In the genomic region with DNA sequence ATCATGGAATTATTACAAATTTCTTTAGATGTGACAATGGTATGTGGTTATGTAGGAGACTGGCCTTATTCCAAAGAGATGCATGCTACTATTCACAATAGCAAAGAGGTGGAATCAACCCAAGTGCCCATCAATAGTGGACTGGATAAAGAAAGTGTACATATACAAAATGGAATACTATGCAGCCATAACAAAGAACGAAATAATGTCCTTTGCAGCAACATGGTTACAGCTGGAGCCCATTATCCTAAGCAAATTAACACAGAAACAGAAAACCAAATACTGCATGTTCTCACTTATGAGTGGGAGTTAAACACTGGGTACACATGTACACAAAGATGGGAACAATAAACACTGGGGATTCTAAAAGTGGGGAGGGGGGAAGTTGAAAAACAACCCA, we compare ENCODE assay signal across 27 cellular contexts.
"Had no signal": no experiment of that assay in that cellular context is flagged by ENCODE, and none has a peak within 500 bp of the region (broad histone marks: within the 10 kb centered on the region; RNA-seq: fewer than 3 reads in every experiment).

No MANE protein-coding gene starts in this region.

- DNase-seq: naive B cell; natural killer cell; nucleus accumbens; pancreas; psoas muscle; right cardiac atrium; right lobe of liver; sigmoid colon; small intestine; stimulated activated CD4-positive, alpha-beta T cell treated with anti-CD3 and anti-CD28 coated beads, Interleukin-15, amount 100 ng/mL, for 24 hours; stimulated activated CD4-positive, alpha-beta T cell treated with anti-CD3 and anti-CD28 coated beads, Interleukin-2, amount 100 ng/mL, for 24 hours; stimulated activated CD4-positive, alpha-beta T cell treated with anti-CD3 and anti-CD28 coated beads, Interleukin-2, amount 100 ng/mL, for 48 hours; stimulated activated CD4-positive, alpha-beta T cell treated with anti-CD3 and anti-CD28 coated beads, Interleukin-4, amount 100 ng/mL, for 24 hours; stimulated activated naive B cell treated with anti-CD40 and anti-IgM and Interleukin-4, amounts not matched to agents 10 μg/mL and 1 μg/mL and 100 μg/mL, for 72 hours; stimulated activated naive CD4-positive, alpha-beta T cell treated with Interleukin-2 at 50 U/mL for 16 hours; stomach; thyroid gland; trophoblast cell; upper lobe of right lung; uterus had no signal

- H3K36me3 ChIP-seq: neural progenitor cell, neutrophil, pancreas, right lobe of liver, sigmoid colon, thoracic aorta, thyroid gland, tibial nerve, upper lobe of right lung, uterus had no signal

- H3K27ac Mint-ChIP-seq: natural killer cell; neural progenitor cell; stimulated activated naive B cell treated with anti-CD40 and anti-IgM and Interleukin-4, amounts not matched to agents 10 μg/mL and 1 μg/mL and 100 μg/mL, for 72 hours; stimulated activated naive CD8-positive, alpha-beta T cell treated with anti-CD3 and anti-CD28 coated beads, Interleukin-15, Interleukin-2, amounts not matched to agents 100 ng/mL and 50 ng/mL, for 24 hours had no signal

- H3K9ac ChIP-seq: neural progenitor cell had no signal

- H3K4me3 Mint-ChIP-seq: naive B cell; natural killer cell; nephron; neural progenitor cell; stimulated activated effector memory CD8-positive, alpha-beta T cell treated with anti-CD3 and anti-CD28 coated beads, Interleukin-12 subunit alpha, Interleukin-12 subunit beta, amount 100 ng/mL, for 72 hours; stimulated activated naive B cell treated with anti-CD40 and anti-IgM and Interleukin-4, amounts not matched to agents 10 μg/mL and 1 μg/mL and 100 μg/mL, for 72 hours; stimulated activated naive CD8-positive, alpha-beta T cell treated with anti-CD3 and anti-CD28 coated beads, Interleukin-15, Interleukin-2, amounts not matched to agents 100 ng/mL and 50 ng/mL, for 24 hours had no signal

- H3K27me3 ChIP-seq: neural progenitor cell, neutrophil, pancreas, right lobe of liver, sigmoid colon, stomach, thyroid gland, tibial nerve, upper lobe of right lung, uterus had no signal

- ATAC-seq: natural killer cell; pancreas; psoas muscle; right cardiac atrium; right lobe of liver; stimulated activated effector memory CD8-positive, alpha-beta T cell treated with anti-CD3 and anti-CD28 coated beads, Interleukin-12 subunit alpha, Interleukin-12 subunit beta, amount 100 ng/mL, for 72 hours; stimulated activated naive B cell treated with anti-CD40 and anti-IgM and Interleukin-4, amounts not matched to agents 10 μg/mL and 1 μg/mL and 100 μg/mL, for 72 hours had no signal

- H3K36me3 Mint-ChIP-seq: natural killer cell; stimulated activated effector memory CD8-positive, alpha-beta T cell treated with anti-CD3 and anti-CD28 coated beads, Interleukin-12 subunit alpha, Interleukin-12 subunit beta, amount 100 ng/mL, for 72 hours had no signal

- H3K4me2 ChIP-seq: neural progenitor cell had no signal

- H3K27me3 Mint-ChIP-seq: naive B cell; stimulated activated naive B cell treated with anti-CD40 and anti-IgM and Interleukin-4, amounts not matched to agents 10 μg/mL and 1 μg/mL and 100 μg/mL, for 72 hours; stimulated activated naive CD8-positive, alpha-beta T cell treated with anti-CD3 and anti-CD28 coated beads, Interleukin-15, Interleukin-2, amounts not matched to agents 100 ng/mL and 50 ng/mL, for 24 hours had no signal

- H3K27ac ChIP-seq: neural progenitor cell, neutrophil, pancreas, right lobe of liver, sigmoid colon, stomach, thoracic aorta, thyroid gland, tibial nerve, upper lobe of right lung, uterus had no signal

- H3K9me3 Mint-ChIP-seq: naive B cell; natural killer cell; nephron; neural progenitor cell; stimulated activated effector memory CD8-positive, alpha-beta T cell treated with anti-CD3 and anti-CD28 coated beads, Interleukin-12 subunit alpha, Interleukin-12 subunit beta, amount 100 ng/mL, for 72 hours; stimulated activated naive B cell treated with anti-CD40 and anti-IgM and Interleukin-4, amounts not matched to agents 10 μg/mL and 1 μg/mL and 100 μg/mL, for 72 hours; stimulated activated naive CD8-positive, alpha-beta T cell treated with anti-CD3 and anti-CD28 coated beads, Interleukin-15, Interleukin-2, amounts not matched to agents 100 ng/mL and 50 ng/mL, for 24 hours had no signal

- FAIRE-seq: pancreas, small intestine had no signal

- H3K4me3 ChIP-seq: neural progenitor cell, pancreas, psoas muscle, right lobe of liver, sigmoid colon, stomach, thoracic aorta, thyroid gland, tibial nerve, upper lobe of right lung, uterus had no signal

- H3K9me3 ChIP-seq: neutrophil, pancreas, psoas muscle, right lobe of liver, sigmoid colon, stomach, thoracic aorta, thyroid gland, tibial nerve, upper lobe of right lung, uterus had no signal

- H3K4me1 ChIP-seq: right lobe of liver, uterus had no signal

- H2AFZ ChIP-seq: neural progenitor cell had no signal
